8 cellular contexts compared by ENCODE assay signal in the genomic region with DNA sequence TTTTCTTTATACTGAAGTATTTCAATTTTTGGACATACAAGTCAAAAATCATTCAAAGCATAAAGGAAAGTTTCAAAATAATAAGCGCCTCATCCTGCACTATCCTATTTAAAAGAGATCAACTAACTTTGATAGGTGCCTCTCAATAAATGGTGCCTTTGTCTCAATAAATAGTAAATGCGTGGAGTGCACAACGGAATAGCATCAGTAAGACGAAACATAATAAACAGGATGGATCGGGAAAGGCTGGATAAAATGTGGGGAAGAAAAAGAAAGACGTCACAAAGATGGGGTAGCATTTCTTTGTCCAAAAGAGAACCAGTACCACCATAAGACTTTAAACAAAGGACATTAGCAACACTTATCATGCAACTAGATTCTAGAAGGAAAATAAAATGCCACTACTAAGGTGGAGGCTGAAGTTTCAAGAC. TPM values are rescaled to one million over a fixed set of nuclear protein-coding genes. Genes with fewer than 3 reads are reported as not detected.
DNase-seq lines count a peak whose midpoint lies in the region; ATAC-seq and TF ChIP-seq lines count a peak whose summit lies in the region.

No MANE protein-coding gene starts in this region.

- BruUV-seq in mammary epithelial cell (replicated peaks; lab: Mats Ljungman, UMichigan), result no TSS peak

- H3K9me3 ChIP-seq in mammary epithelial cell (replicated peaks; ENCODE audit: insufficient read depth, low read length) (no peaks in the 10 kb centered on the region), mucosa of stomach (ENCODE audit: control insufficient read depth, low read length) (no peaks in the 10 kb centered on the region)

- peak overlapping the region; percentile 99 for H3K4me2 ChIP-seq in mammary epithelial cell (ENCODE audit: insufficient read depth, low read depth, low read length)

- in situ Hi-C loops in ACHN (cut with HindIII; ENCODE audit: low pct_ligation_motif_present, low pct_unique_long_range_greater_than_20kb, low sequenced_read_pairs) (no loop called here), mammary epithelial cell (cut with MboI; ENCODE audit: low sequenced_read_pairs in 2 of 2) (no loop called here)

- 3% methylated on average over 6 of the region's 6 CpGs for WGBS in mammary epithelial cell (ENCODE audit: low coverage, missing lambda C conversion rate)

- ATAC-seq in HG03571 (IDR thresholded peaks at IDR 0.05; ENCODE audit: unreplicated experiment), result no peak

- H2AFZ ChIP-seq in mammary epithelial cell (ENCODE audit: low read depth, low read length), result peak overlapping the region; percentile 80

- H3K4me1 ChIP-seq in mammary epithelial cell (ENCODE audit: insufficient read depth, low read length) (peaks cover 13% of the 10 kb centered on the region), mucosa of stomach (ENCODE audit: control insufficient read depth, insufficient read depth, low read length) (peaks cover 6% of the 10 kb centered on the region)

- H3K9ac ChIP-seq in mammary epithelial cell (ENCODE audit: insufficient read depth, low read length) (no peak overlapping the region), mucosa of stomach (ENCODE audit: low read length) (peak overlapping the region; percentile 29)

- intact Hi-C loops in mammary epithelial cell (cut with micrococcal nuclease), result no loop called here

- H3K27me3 ChIP-seq in mammary epithelial cell (ENCODE audit: insufficient read depth, low read length), result peaks cover 15% of the 10 kb centered on the region
- peaks cover 9% of the 10 kb centered on the region for H3K27me3 ChIP-seq in mucosa of stomach (ENCODE audit: control insufficient read depth, insufficient read depth, low read length)

- POLR2A ChIA-PET in HEK293T (lab: Yijun Ruan, JAX), result interaction anchor here (1.1 kb wide), 1 partner anchor 11 kb away, joined by 3 read pairs; no protein-coding TSS in a partner anchor

- H3K79me2 ChIP-seq in mammary epithelial cell (ENCODE audit: insufficient read depth, low read length), result no peaks in the 10 kb centered on the region

- dilution Hi-C loops in mammary epithelial cell (cut with HindIII; ENCODE audit: low sequenced_read_pairs), result no loop called here

- TF ChIP-seq CTCF in HFF-Myc (IDR thresholded peaks at IDR 0.05; ENCODE audit: low read depth, low read length, missing control alignments) (no peak), mammary epithelial cell (conservative IDR thresholded peaks at IDR 0.05 in 1 of 2, IDR thresholded peaks at IDR 0.05 in 1 of 2; ENCODE audit: extremely low read depth in 1 of 2, insufficient read depth in 1 of 2, low read depth in 1 of 2, low read length in 2 of 2) (no peak)

- H4K20me1 ChIP-seq in mammary epithelial cell (ENCODE audit: insufficient read depth, low read length), result no peaks in the 10 kb centered on the region

- peak; percentile 9 for DNase-seq in ACHN
- no peak for DNase-seq in HFF-Myc (ENCODE audit: extremely low read depth, low read depth)
- DNase-seq in mammary epithelial cell, result no peak
- DNase-seq in T1000 (lab: John Stamatoyannopoulos, UW), result no peak
- DNase-seq in activated CD4-positive, alpha-beta T cell treated with anti-CD3 and anti-CD28 coated beads for 1 hour, result no peak
- no peak for DNase-seq in HEK293T (ENCODE audit: extremely low spot score)

- no peaks in the 10 kb centered on the region for H3K36me3 ChIP-seq in mammary epithelial cell (ENCODE audit: insufficient read depth, low read length)
- H3K36me3 ChIP-seq in mucosa of stomach (ENCODE audit: control insufficient read depth, insufficient read depth, low read length), result no peaks in the 10 kb centered on the region

- peak overlapping the region; percentile 55 for H3K4me3 ChIP-seq in HFF-Myc (replicated peaks; ENCODE audit: low read depth, low read length)
- H3K4me3 ChIP-seq in mammary epithelial cell (replicated peaks in 1 of 3; ENCODE audit: insufficient read depth in 1 of 3, low read depth in 2 of 3, low read length in 3 of 3), result peak overlapping the region in 1 of 3 experiments; percentile 44
- no peak overlapping the region for H3K4me3 ChIP-seq in mucosa of stomach (ENCODE audit: low read length)

- no peak overlapping the region for H3K27ac ChIP-seq in mammary epithelial cell (ENCODE audit: insufficient read depth, low read depth, low read length)

- CTCF ChIA-PET in mammary epithelial cell (lab: Charles Lee; ENCODE audit: low non-redundant PET) (no interaction called here), HEK293T (lab: Yijun Ruan, JAX) (no interaction called here)

TF ChIP-seq in HEK293T, 16 proteins besides CTCF, POLR2A, EP300 and RAD21:
- no peak for TF ChIP-seq NFRKB (IDR thresholded peaks at IDR 0.05)
- no peak for TF ChIP-seq FOXK2 (IDR thresholded peaks at IDR 0.05)
- no peak for TF ChIP-seq LEF1 (IDR thresholded peaks at IDR 0.05; ENCODE audit: borderline replicate concordance)
- TF ChIP-seq HDGF (IDR thresholded peaks at IDR 0.05; ENCODE audit: borderline replicate concordance), result no peak
- no peak for TF ChIP-seq FOXM1 (IDR thresholded peaks at IDR 0.05; ENCODE audit: borderline replicate concordance)
- no peak for TF ChIP-seq BHLHE40 (IDR thresholded peaks at IDR 0.05; ENCODE audit: borderline replicate concordance)
- no peak for TF ChIP-seq L3MBTL2 (conservative IDR thresholded peaks at IDR 0.05)
- no peak for TF ChIP-seq SUZ12 (IDR thresholded peaks at IDR 0.05)
- TF ChIP-seq ZNF384 (IDR thresholded peaks at IDR 0.05), result no peak
TF ChIP-seq in HEK293T: peak in this region for 0.

RNA-seq across cellular contexts. Expression of gene PRKAR2B, which starts 0.6 kb away (rescaled TPM):
- under 1 TPM in 1 of 2 donors, not detected in 1; 0.17 TPM for total RNA-seq in mammary epithelial cell
- polyA plus RNA-seq in mammary epithelial cell, result not detected
- polyA minus RNA-seq in mammary epithelial cell, result not detected
